ENCODE assay signal across 8 cellular contexts in the genomic region with DNA sequence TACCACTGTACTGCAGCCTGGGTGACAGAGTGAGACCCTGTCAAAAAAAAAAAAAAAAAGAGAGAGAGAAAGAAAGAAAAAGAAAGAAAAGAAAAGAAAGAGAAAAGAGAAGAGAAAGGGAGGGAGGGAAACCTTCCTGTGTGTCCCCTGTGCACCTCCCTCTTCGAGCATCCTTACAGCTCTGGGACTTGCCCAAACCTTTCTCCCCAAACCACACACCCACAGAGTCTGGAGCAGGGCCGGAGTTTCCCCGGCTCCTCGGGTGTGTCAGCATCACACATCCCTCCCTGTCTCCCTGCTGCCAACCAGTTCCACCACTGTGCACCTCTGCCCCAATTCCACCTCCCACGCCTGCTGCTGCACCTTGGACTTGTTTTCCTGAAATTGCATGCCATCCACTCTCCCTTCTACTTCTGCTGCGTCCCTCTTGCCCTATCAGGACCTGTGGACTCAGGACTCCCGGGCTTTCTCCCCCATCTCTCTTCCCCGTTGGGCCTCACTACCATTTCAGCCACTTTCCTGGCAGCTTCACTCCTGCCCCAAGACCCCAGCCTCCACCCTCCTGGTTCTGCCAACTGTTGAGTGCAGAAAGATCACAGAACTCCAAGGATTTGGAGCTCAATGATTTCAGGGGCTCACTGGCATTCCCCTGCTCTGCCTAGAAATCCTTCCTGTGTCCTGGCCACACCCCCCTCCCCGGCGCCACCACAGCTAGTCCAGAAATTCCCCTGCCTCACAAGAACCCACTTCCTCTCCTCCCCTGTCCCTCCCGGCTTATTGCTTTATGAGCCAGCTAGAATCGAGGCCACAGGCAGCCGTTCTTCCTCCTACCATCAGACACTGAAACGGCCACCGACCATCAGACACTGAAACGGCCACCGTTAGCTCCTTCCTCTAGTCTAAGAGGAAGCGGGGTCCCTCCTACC. TPM values are rescaled to one million over a fixed set of nuclear protein-coding genes. Genes with fewer than 3 reads are reported as not detected.
A peak's percentile ranks its signal among the peaks of the same experiment; 100 is the strongest.
DNase-seq lines count a peak whose midpoint lies in the region; ATAC-seq and TF ChIP-seq lines count a peak whose summit lies in the region.

No MANE protein-coding gene starts in this region.

- TF ChIP-seq CTCF in osteoblast (IDR thresholded peaks at IDR 0.05; ENCODE audit: extremely low read depth, low read depth, low read length) = no peak

- peak overlapping the region; percentile 83 for H3K27ac Mint-ChIP-seq in T-helper 2 cell treated with Interferon-gamma antibody and Interleukin-4, amounts not matched to agents 5 μg/mL and 100 μg/mL, for 36 hours

- H3K4me3 ChIP-seq in osteoblast (ENCODE audit: insufficient read depth, low read length) = peak overlapping the region; percentile 29

- H3K27me3 Mint-ChIP-seq in T-helper 2 cell treated with Interferon-gamma antibody and Interleukin-4, amounts not matched to agents 5 μg/mL and 100 μg/mL, for 36 hours (ENCODE audit: low read depth) = no peaks in the 10 kb centered on the region

- H3K36me3 ChIP-seq in osteoblast (ENCODE audit: insufficient read depth, low read length) = peaks cover 2% of the 10 kb centered on the region

- H3K36me3 Mint-ChIP-seq in T-helper 2 cell treated with Interferon-gamma antibody and Interleukin-4, amounts not matched to agents 5 μg/mL and 100 μg/mL, for 36 hours (ENCODE audit: low read depth) = peaks cover 2% of the 10 kb centered on the region

- H3K27me3 ChIP-seq in osteoblast (ENCODE audit: insufficient read depth, low read length) = no peaks in the 10 kb centered on the region

- peak overlapping the region; percentile 59 for H3K4me2 ChIP-seq in osteoblast (ENCODE audit: insufficient read depth, low read length)

- H3K4me1 Mint-ChIP-seq in T-helper 2 cell treated with Interferon-gamma antibody and Interleukin-4, amounts not matched to agents 5 μg/mL and 100 μg/mL, for 36 hours (ENCODE audit: low read depth) = peaks cover 14% of the 10 kb centered on the region

- H4K20me1 ChIP-seq in osteoblast (ENCODE audit: insufficient read depth, low read length) = no peaks in the 10 kb centered on the region

- peak overlapping the region; percentile 42 for H2AFZ ChIP-seq in osteoblast (ENCODE audit: low read length)

- DNase-seq in A172 (ENCODE audit: low spot score) = peak; percentile 90
- peak; percentile 42 for DNase-seq in T-helper 2 cell treated with Interferon-gamma antibody and Interleukin-4, amounts not matched to agents 5 μg/mL and 100 μg/mL, for 36 hours (ENCODE audit: low spot score)
- DNase-seq in epithelial cell of prostate (ENCODE audit: low read depth, low spot score) = peak; percentile 75
- peak; percentile 97 for DNase-seq in osteoblast (ENCODE audit: insufficient read length, low spot score, missing footprints)
- DNase-seq in HuH-7.5 (ENCODE audit: low spot score) = no peak
- DNase-seq in NCI-H526 treated with DMSO at 0.1 percent for 48 hours (lab: John Stamatoyannopoulos, UW) = no peak
- DNase-seq in NCI-H187 (lab: John Stamatoyannopoulos, UW) = no peak

- H3K4me1 ChIP-seq in osteoblast (ENCODE audit: insufficient read depth, low read length) = peaks cover 11% of the 10 kb centered on the region

- peak; percentile 54 for ATAC-seq in GM21737 (IDR thresholded peaks at IDR 0.05; ENCODE audit: unreplicated experiment)

- H3K9me3 ChIP-seq in osteoblast (ENCODE audit: low read depth, low read length) = no peaks in the 10 kb centered on the region

- no peaks in the 10 kb centered on the region for H3K79me2 ChIP-seq in osteoblast (ENCODE audit: insufficient read depth, low read length)

- peak overlapping the region; percentile 75 for H3K4me3 Mint-ChIP-seq in T-helper 2 cell treated with Interferon-gamma antibody and Interleukin-4, amounts not matched to agents 5 μg/mL and 100 μg/mL, for 36 hours

- H3K27ac ChIP-seq in epithelial cell of prostate = peak overlapping the region; percentile 60
- peak overlapping the region; percentile 2 for H3K27ac ChIP-seq in osteoblast (ENCODE audit: low read depth, low read length)

- H3K9me3 Mint-ChIP-seq in T-helper 2 cell treated with Interferon-gamma antibody and Interleukin-4, amounts not matched to agents 5 μg/mL and 100 μg/mL, for 36 hours = no peaks in the 10 kb centered on the region

RNA-seq across cellular contexts. Expression of gene CDK3, which starts 3.7 kb away (rescaled TPM):
- total RNA-seq in A172 (2014; rRNA removed; shearing (Covaris generic)) = 5.7 and 7.6 TPM in 2 replicates
- 0.72 and 0.88 TPM in 2 replicates for total RNA-seq in osteoblast

RNA-seq across cellular contexts. Expression of gene TEN1, which starts 17.9 kb away (rescaled TPM):
- total RNA-seq in A172 (2014; rRNA removed; shearing (Covaris generic)) = 23.4 and 28.4 TPM in 2 replicates
- 23.2 and 23.6 TPM in 2 replicates for total RNA-seq in osteoblast

RNA-seq across cellular contexts. Expression of gene ACOX1, which starts 18.0 kb away (rescaled TPM):
- total RNA-seq in A172 (2014; rRNA removed; shearing (Covaris generic)) = 47.5 and 48.6 TPM in 2 replicates
- total RNA-seq in osteoblast = 59.2 and 59.4 TPM in 2 replicates

RNA-seq across cellular contexts. Expression of gene EVPL, which starts 30.2 kb away (rescaled TPM):
- not detected in 2 replicates for total RNA-seq in A172 (2014; rRNA removed; shearing (Covaris generic))
- not detected in 2 replicates for total RNA-seq in osteoblast

RNA-seq across cellular contexts. Expression of gene FBF1, which starts 56.1 kb away (rescaled TPM):
- 9.9 and 12.5 TPM in 2 replicates for total RNA-seq in A172 (2014; rRNA removed; shearing (Covaris generic))
- total RNA-seq in osteoblast = 14.1 and 17.1 TPM in 2 replicates

Comparison
In these comparisons a context has a peak if more than half of its experiments do, and no peak if none do; other contexts are left out.
1. DNase-seq: peak in A172 (single experiment), T-helper 2 cell treated with Interferon-gamma antibody and Interleukin-4, amounts not matched to agents 5 μg/mL and 100 μg/mL, for 36 hours (single experiment), epithelial cell of prostate (single experiment) and osteoblast (single experiment); none in HuH-7.5 (single experiment), NCI-H526 treated with DMSO at 0.1 percent for 48 hours (single experiment) and NCI-H187 (0 of 2).